In genomic region chr4:126445596-126445995, GRCh38 we compare ENCODE assay signal across 24 cellular contexts.
A peak's percentile ranks its signal among the peaks of the same experiment; 100 is the strongest.
DNase-seq lines count a peak whose midpoint lies in the region; ATAC-seq, FAIRE-seq and TF ChIP-seq lines count a peak whose summit lies in the region.
"Had no signal": no experiment of that assay in that cellular context is flagged by ENCODE, and none has a peak within 500 bp of the region (broad histone marks: within the 10 kb centered on the region; RNA-seq: fewer than 3 reads in every experiment).

No MANE protein-coding gene starts in this region.

- no peaks in the 10 kb centered on the region for H3K79me1 ChIP-seq in H9 (ENCODE audit: insufficient read depth, low read depth, low read length, poor library complexity, severe bottlenecking)
- no peaks in the 10 kb centered on the region for H3K79me1 ChIP-seq in H1 (ENCODE audit: low read depth, low read length)

- TF ChIP-seq EP300 in H1 (IDR thresholded peaks at IDR 0.05; ENCODE audit: borderline replicate concordance in 1 of 2, low read depth in 2 of 2, low read length in 2 of 2), result no peak

- H3K4me1 ChIP-seq in H9 (ENCODE audit: insufficient read depth, low read length) (peaks cover 6% of the 10 kb centered on the region; the same call in 1 of the 2 replicates), adipocyte (ENCODE audit: control insufficient read depth, insufficient read depth, low read length) (peaks cover 19% of the 10 kb centered on the region), H1 (replicated peaks in 1 of 4; ENCODE audit: control insufficient read depth in 3 of 4, insufficient read depth in 4 of 4, low read length in 3 of 4) (peaks cover 0 to 4% (median 1%) of the 10 kb centered on the region in 4 experiments; a peak in 1 of 7 replicates), neural progenitor cell (peaks cover 11% of the 10 kb centered on the region), foreskin keratinocyte (no peaks in the 10 kb centered on the region)
- no peaks in the 10 kb centered on the region for H3K4me1 ChIP-seq in CD4-positive, alpha-beta memory T cell (ENCODE audit: insufficient read depth, low read length)
- H3K4me1 ChIP-seq: BE2C had no signal

- H4K5ac ChIP-seq in H9 (ENCODE audit: insufficient read length, low read depth, low read length), result no peak overlapping the region
- no peak overlapping the region for H4K5ac ChIP-seq in H1 (ENCODE audit: insufficient read length, low read depth, low read length)

- CTCF ChIA-PET in H1 (lab: Charles Lee; ENCODE audit: partially characterized antibody), result interaction anchor here (0.5 kb wide), 1 partner anchor 684 kb away, joined by 3 read pairs; no protein-coding TSS in a partner anchor
- CTCF ChIA-PET in CD4-positive, alpha-beta memory T cell (lab: Charles Lee; ENCODE audit: partially characterized antibody), result no interaction called here

- H2BK12ac ChIP-seq in H9 (ENCODE audit: insufficient read length, low read depth, low read length), result no peak overlapping the region
- H2BK12ac ChIP-seq in H1 (ENCODE audit: low read depth, low read length), result no peak overlapping the region

- H3K36me3 ChIP-seq in adipocyte (ENCODE audit: control insufficient read depth, insufficient read depth, low read length, severe bottlenecking), result no peaks in the 10 kb centered on the region
- no peaks in the 10 kb centered on the region for H3K36me3 ChIP-seq in H1 (ENCODE audit: control insufficient read depth in 2 of 4, insufficient read depth in 4 of 4, low read length in 3 of 4)
- H3K36me3 ChIP-seq in neural progenitor cell, result no peaks in the 10 kb centered on the region
- no peaks in the 10 kb centered on the region for H3K36me3 ChIP-seq in CD4-positive, alpha-beta memory T cell (ENCODE audit: insufficient read depth, low read length)
- H3K36me3 ChIP-seq: BE2C, SJCRH30 had no signal

- intact Hi-C loops in CD4-positive, alpha-beta memory T cell (cut with micrococcal nuclease), result no loop called here

- no CpG with 5 or more reads among the region's 1 CpG for WGBS in H9 (ENCODE audit: extremely low coverage, insufficient read length, low lambda C conversion rate)
- WGBS in H1 (ENCODE audit: extremely low coverage in 1 of 2, insufficient coverage in 1 of 2, insufficient read length in 1 of 2, insufficient replicate concordance in 2 of 2, low coverage in 1 of 2, low lambda C conversion rate in 2 of 2, missing lambda C conversion rate in 1 of 2), 2 experiments, result 93% methylated on average over 1 of the region's 1 CpG; no CpG with 5 or more reads in 1 of the 2 experiments

- H3K4me1 Mint-ChIP-seq in H9 (peaks cover 19 to 26% of the 10 kb centered on the region in 2 experiments), neural progenitor cell (peaks cover 21% of the 10 kb centered on the region)
- H3K4me1 Mint-ChIP-seq in CD4-positive, alpha-beta memory T cell, result no peaks in the 10 kb centered on the region
- H3K4me1 Mint-ChIP-seq: CD14-positive monocyte, IgD-negative memory B cell had no signal

- no peak overlapping the region for H4K8ac ChIP-seq in H9 (replicated peaks; ENCODE audit: insufficient read length, low read depth, low read length)
- no peak overlapping the region for H4K8ac ChIP-seq in H1 (ENCODE audit: extremely low read depth, insufficient read depth, low read length)

- FAIRE-seq in H1 (lab: Jason Lieb, UNC), result no peak
- FAIRE-seq: GM18507, RCC 7860 had no signal

- no peaks in the 10 kb centered on the region for H3K23me2 ChIP-seq in H9 (ENCODE audit: insufficient read length, low read depth, low read length, poor library complexity, severe bottlenecking)
- no peaks in the 10 kb centered on the region for H3K23me2 ChIP-seq in H1 (ENCODE audit: low read depth, low read length)

- no peak overlapping the region for H2BK20ac ChIP-seq in H9 (ENCODE audit: low read depth, low read length, poor library complexity, severe bottlenecking)
- no peak overlapping the region for H2BK20ac ChIP-seq in H1 (ENCODE audit: low read length)

- no peak overlapping the region for H3K4me3 ChIP-seq in adipocyte (ENCODE audit: low read length)
- no peak overlapping the region for H3K4me3 ChIP-seq in H1 (ENCODE audit: extremely low read depth in 1 of 4, insufficient read depth in 2 of 4, low read depth in 3 of 4, low read length in 4 of 4)
- H3K4me3 ChIP-seq in neural progenitor cell, result no peak overlapping the region
- H3K4me3 ChIP-seq in CD4-positive, alpha-beta memory T cell (ENCODE audit: low read length in 2 of 2), result no peak overlapping the region
- H3K4me3 ChIP-seq: SJCRH30 had no signal

- H3K18ac ChIP-seq in H9 (ENCODE audit: insufficient read length, low read depth, low read length) (no peak overlapping the region), H1 (ENCODE audit: extremely low read depth, low read length) (no peak overlapping the region)

- H3K36me3 Mint-ChIP-seq in H9 (ENCODE audit: insufficient read depth in 1 of 3, low read depth in 3 of 3) (no peaks in the 10 kb centered on the region), neural progenitor cell (no peaks in the 10 kb centered on the region)
- H3K36me3 Mint-ChIP-seq in CD4-positive, alpha-beta memory T cell, result no peaks in the 10 kb centered on the region
- H3K36me3 Mint-ChIP-seq: CD14-positive monocyte, IgD-negative memory B cell had no signal

- H3K27me3 ChIP-seq in H9 (ENCODE audit: insufficient read depth, low read length) (no peaks in the 10 kb centered on the region), adipocyte (replicated peaks; ENCODE audit: control insufficient read depth, insufficient read depth, low read length) (no peaks in the 10 kb centered on the region), H1 (replicated peaks in 1 of 4; ENCODE audit: control insufficient read depth in 3 of 4, extremely low read depth in 1 of 4, insufficient read depth in 3 of 4, low read length in 3 of 4) (no peaks in the 10 kb centered on the region), neural progenitor cell (no peaks in the 10 kb centered on the region), foreskin keratinocyte (no peaks in the 10 kb centered on the region)
- no peaks in the 10 kb centered on the region for H3K27me3 ChIP-seq in CD4-positive, alpha-beta memory T cell (ENCODE audit: insufficient read depth, low read length)
- H3K27me3 ChIP-seq: BE2C, SJCRH30 had no signal

- no peak overlapping the region for H3K23ac ChIP-seq in H9 (ENCODE audit: insufficient read length, low read depth, low read length)
- H3K23ac ChIP-seq in H1 (ENCODE audit: insufficient read length), result no peak overlapping the region

- H3K27ac ChIP-seq in H9 (ENCODE audit: insufficient read length, low read depth, low read length), result no peak overlapping the region
- no peak overlapping the region for H3K27ac ChIP-seq in H1 (ENCODE audit: low read depth, low read length)
- H3K27ac ChIP-seq in neural progenitor cell, result no peak overlapping the region
- no peak overlapping the region for H3K27ac ChIP-seq in foreskin keratinocyte
- no peak overlapping the region for H3K27ac ChIP-seq in CD4-positive, alpha-beta memory T cell (ENCODE audit: low read depth, low read length)
- H3K27ac ChIP-seq: SJCRH30 had no signal

- H3K4me2 ChIP-seq in H9 (ENCODE audit: insufficient read depth, insufficient read length, low read length), result no peak overlapping the region
- H3K4me2 ChIP-seq in H1 (ENCODE audit: insufficient read depth in 1 of 2, low read depth in 2 of 2, low read length in 2 of 2), result no peak overlapping the region
- no peak overlapping the region for H3K4me2 ChIP-seq in neural progenitor cell

- H2BK5ac ChIP-seq in H9 (ENCODE audit: insufficient read length, low read length) (no peak overlapping the region), H1 (ENCODE audit: low read depth, low read length) (no peak overlapping the region)

- H4K20me1 ChIP-seq in H9 (ENCODE audit: control insufficient read depth, insufficient read depth, insufficient read length) (no peaks in the 10 kb centered on the region), H1 (replicated peaks in 1 of 2; ENCODE audit: control insufficient read depth in 1 of 2, insufficient read depth in 2 of 2, low read length in 2 of 2) (no peaks in the 10 kb centered on the region), neural progenitor cell (ENCODE audit: low read depth) (no peaks in the 10 kb centered on the region)

- H2AFZ ChIP-seq in H9 (ENCODE audit: low read length) (peak overlapping the region; percentile 16), H1 (ENCODE audit: low read length) (peak overlapping the region; percentile 35; the same call in 1 of the 2 replicates), neural progenitor cell (replicated peaks) (peak overlapping the region; percentile 42)

- H2BK120ac ChIP-seq in H9 (ENCODE audit: low read depth, low read length, poor library complexity, severe bottlenecking), result no peak overlapping the region
- H2BK120ac ChIP-seq in H1 (replicated peaks; ENCODE audit: low read depth, low read length), result peak overlapping the region; percentile 80

- POLR2A ChIA-PET in H1 (lab: Charles Lee; ENCODE audit: partially characterized antibody), result no interaction called here
- POLR2A ChIA-PET in CD4-positive, alpha-beta memory T cell (lab: Charles Lee; ENCODE audit: partially characterized antibody), result no interaction called here

- no peak for ATAC-seq in foreskin keratinocyte
- ATAC-seq: SK-N-SH treated with all-trans-retinoic acid at 6 μM for 48 hours had no signal

- H3K9me3 ChIP-seq in H9 (ENCODE audit: control insufficient read depth, low read depth, low read length) (no peaks in the 10 kb centered on the region), adipocyte (ENCODE audit: control insufficient read depth, low read length) (no peaks in the 10 kb centered on the region), H1 (ENCODE audit: insufficient read depth in 2 of 2, low read depth in 1 of 2, low read length in 1 of 2) (no peaks in the 10 kb centered on the region), neural progenitor cell (ENCODE audit: low read depth) (no peaks in the 10 kb centered on the region)
- H3K9me3 ChIP-seq in CD4-positive, alpha-beta memory T cell (ENCODE audit: control insufficient read depth in 1 of 2, low read length in 2 of 2), result no peaks in the 10 kb centered on the region
- H3K9me3 ChIP-seq: BE2C, SJCRH30 had no signal

- no peak overlapping the region for H3K56ac ChIP-seq in H9 (ENCODE audit: insufficient read length, low read depth, low read length)
- H3K56ac ChIP-seq in H1 (replicated peaks; ENCODE audit: insufficient read length, low read depth, low read length), result no peak overlapping the region

- H3F3A ChIP-seq in neural progenitor cell (ENCODE audit: low read depth), result no peaks in the 10 kb centered on the region

- no peak overlapping the region for H3K14ac ChIP-seq in H9 (ENCODE audit: insufficient read depth, low read length)
- H3K14ac ChIP-seq in H1 (ENCODE audit: insufficient read length), result no peak overlapping the region

- no peak for TF ChIP-seq POLR2A in H1 (IDR thresholded peaks at IDR 0.05; ENCODE audit: control extremely low read depth in 1 of 2, low read depth in 2 of 2, low read length in 2 of 2)

- no peak for TF ChIP-seq CTCF in H9 (conservative IDR thresholded peaks at IDR 0.05)
- no peak for TF ChIP-seq CTCF in H1 (IDR thresholded peaks at IDR 0.05; ENCODE audit: control extremely low read depth in 1 of 3, insufficient read depth in 1 of 3, low read depth in 1 of 3, low read length in 3 of 3)
- TF ChIP-seq CTCF in neural progenitor cell (IDR thresholded peaks at IDR 0.05), result no peak
- no peak for TF ChIP-seq CTCF in foreskin keratinocyte (conservative IDR thresholded peaks at IDR 0.05)

- no peak for TF ChIP-seq RAD21 in H1 (IDR thresholded peaks at IDR 0.05 in 1 of 2, conservative IDR thresholded peaks at IDR 0.05 in 1 of 2; ENCODE audit: low read depth in 2 of 2, low read length in 2 of 2)

- no peak overlapping the region for H4K91ac ChIP-seq in H9 (ENCODE audit: insufficient read length, low read depth, low read length)
- H4K91ac ChIP-seq in H1 (replicated peaks; ENCODE audit: insufficient read length, low read length), result no peak overlapping the region

- H3K27ac Mint-ChIP-seq in H9, result no peak overlapping the region
- no peak overlapping the region for H3K27ac Mint-ChIP-seq in neural progenitor cell
- H3K27ac Mint-ChIP-seq in CD4-positive, alpha-beta memory T cell, result no peak overlapping the region
- H3K27ac Mint-ChIP-seq: CD14-positive monocyte, IgD-negative memory B cell had no signal

- H3K4me3 Mint-ChIP-seq in H9 (no peak overlapping the region), neural progenitor cell (no peak overlapping the region)
- no peak overlapping the region for H3K4me3 Mint-ChIP-seq in CD4-positive, alpha-beta memory T cell
- H3K4me3 Mint-ChIP-seq: CD14-positive monocyte, IgD-negative memory B cell had no signal

- H3K27me3 Mint-ChIP-seq in H9 (ENCODE audit: low read depth) (no peaks in the 10 kb centered on the region), neural progenitor cell (ENCODE audit: insufficient read depth, low read depth) (no peaks in the 10 kb centered on the region)
- no peaks in the 10 kb centered on the region for H3K27me3 Mint-ChIP-seq in CD4-positive, alpha-beta memory T cell
- H3K27me3 Mint-ChIP-seq: IgD-negative memory B cell had no signal

- H3K4ac ChIP-seq in H9 (ENCODE audit: low read depth, low read length) (no peak overlapping the region), H1 (replicated peaks; ENCODE audit: insufficient read length, low read depth, low read length) (no peak overlapping the region)

- H3K9ac ChIP-seq in H9 (ENCODE audit: extremely low read depth, insufficient read length, low read length) (no peak overlapping the region), adipocyte (ENCODE audit: low read length) (no peak overlapping the region), H1 (replicated peaks in 1 of 4; ENCODE audit: extremely low read depth in 1 of 4, low read depth in 3 of 4, low read length in 3 of 4) (no peak overlapping the region), neural progenitor cell (no peak overlapping the region)

- H2BK15ac ChIP-seq in H9 (ENCODE audit: low read depth, low read length) (no peak overlapping the region), H1 (ENCODE audit: low read length) (no peak overlapping the region)

- H2AK5ac ChIP-seq in H9 (ENCODE audit: insufficient read length, low read length), result no peak overlapping the region
- no peak overlapping the region for H2AK5ac ChIP-seq in H1 (ENCODE audit: low read depth, low read length)

- DNase-seq in H9 (no peak), adipocyte (ENCODE audit: low read depth) (peak; percentile 67), H1 (ENCODE audit: low read depth in 1 of 2, low spot score in 2 of 2) (no peak), neural progenitor cell (ENCODE audit: low spot score) (no peak), foreskin keratinocyte (no peak), mucosa of gallbladder (ENCODE audit: low spot score) (no peak), AG08395 (ENCODE audit: low spot score) (no peak)
- DNase-seq in CD4-positive, alpha-beta memory T cell, result no peak
- DNase-seq: BE2C, DMS53, HCEC 1CT, NCI-H1092, NCI-H1417 treated with DMSO at 0.1 percent for 48 hours, NCI-H1694 treated with DMSO at 0.1 percent for 48 hours, NCI-H2081, NCI-H2227 treated with DMSO at 0.1 percent for 48 hours, NCI-H510A, NCI-H69 had no signal

- no peak overlapping the region for H3T11ph ChIP-seq in H9 (ENCODE audit: low read length)

- no peaks in the 10 kb centered on the region for H3K9me3 Mint-ChIP-seq in H9
- no peaks in the 10 kb centered on the region for H3K9me3 Mint-ChIP-seq in neural progenitor cell
- peaks cover 0 to 19% (median 5%) of the 10 kb centered on the region in 8 donors for H3K9me3 Mint-ChIP-seq in CD4-positive, alpha-beta memory T cell

- no peaks in the 10 kb centered on the region for H3K79me2 ChIP-seq in H9 (ENCODE audit: insufficient read depth, low read length)
- no peaks in the 10 kb centered on the region for H3K79me2 ChIP-seq in H1 (ENCODE audit: control insufficient read depth in 1 of 2, insufficient read depth in 2 of 2, low read length in 2 of 2)
- no peaks in the 10 kb centered on the region for H3K79me2 ChIP-seq in neural progenitor cell (ENCODE audit: low read depth)
